Comparison of ENCODE assay signal across 1 cellular context in genomic region chr20:1808101-1808500, GRCh38.
TF ChIP-seq lines count a peak whose summit lies in the region.

No MANE protein-coding gene starts in this region.

TF ChIP-seq in GM23338, 12 proteins besides CTCF, POLR2A, EP300 and RAD21 (continued from another document):
- TF ChIP-seq ZNF462 (CRISPR knock-in tag; IDR thresholded peaks at IDR 0.05) (no peak), JUNB (IDR thresholded peaks at IDR 0.05; ENCODE audit: unreplicated experiment) (no peak), CREB1 (CRISPR knock-in tag; IDR thresholded peaks at IDR 0.05; ENCODE audit: low read depth) (no peak), EZH2phosphoT487 (IDR thresholded peaks at IDR 0.05; ENCODE audit: unreplicated experiment) (no peak), ZNF331 (CRISPR knock-in tag; IDR thresholded peaks at IDR 0.05; ENCODE audit: low read depth) (no peak)
